ENCODE assay signal across 8 cellular contexts in genomic region chr21:34351786-34352241, GRCh38. TPM values are rescaled to one million over a fixed set of nuclear protein-coding genes. Genes with fewer than 3 reads are reported as not detected.
DNase-seq lines count a peak whose midpoint lies in the region; ATAC-seq, FAIRE-seq and TF ChIP-seq lines count a peak whose summit lies in the region.

No MANE protein-coding gene starts in this region.

- H3K9ac ChIP-seq in KMS-11: no peak overlapping the region
- no peak overlapping the region for H3K9ac ChIP-seq in PC-3 (ENCODE audit: low read length)

- CTCF ChIA-PET in PC-3 (lab: Charles Lee): no interaction called here

- H2AFZ ChIP-seq in KMS-11 (ENCODE audit: low read depth) (peak overlapping the region; percentile 20; the same call in 1 of the 2 replicates), PC-3 (ENCODE audit: low read length) (no peak overlapping the region)

- H3K27me3 ChIP-seq in KMS-11 (ENCODE audit: insufficient read depth, low read depth) (no peaks in the 10 kb centered on the region; the same call in 1 of the 2 replicates), PC-3 (ENCODE audit: low read length) (peaks cover 11% of the 10 kb centered on the region), bronchial epithelial cell (ENCODE audit: control insufficient read depth, insufficient read depth, low read length) (peaks cover 2% of the 10 kb centered on the region)

- H3K36me3 ChIP-seq in KMS-11 (ENCODE audit: insufficient read depth) (no peaks in the 10 kb centered on the region), PC-3 (ENCODE audit: low read depth, low read length) (no peaks in the 10 kb centered on the region), bronchial epithelial cell (ENCODE audit: control insufficient read depth, insufficient read depth, low read length) (no peaks in the 10 kb centered on the region)

- H3K4me1 ChIP-seq in KMS-11 (ENCODE audit: low read depth, poor library complexity, severe bottlenecking) (peaks cover 5% of the 10 kb centered on the region), PC-3 (ENCODE audit: insufficient read depth, low read length) (no peaks in the 10 kb centered on the region)

- no peak overlapping the region for H3K4me3 Mint-ChIP-seq in stimulated activated naive CD8-positive, alpha-beta T cell treated with anti-CD3 and anti-CD28 coated beads, Interleukin-15, amount 100 ng/mL, for 72 hours

- ATAC-seq in GM19395 (IDR thresholded peaks at IDR 0.05; ENCODE audit: unreplicated experiment) (peak; percentile 66), PC-3 (peak; percentile 84), left colon (peak; percentile 99), HG03039 (IDR thresholded peaks at IDR 0.05; ENCODE audit: unreplicated experiment) (no peak)
- ATAC-seq in stimulated activated naive CD8-positive, alpha-beta T cell treated with anti-CD3 and anti-CD28 coated beads, Interleukin-15, amount 100 ng/mL, for 72 hours: peak; percentile 84

- peaks cover 22% of the 10 kb centered on the region for H3K27me3 Mint-ChIP-seq in stimulated activated naive CD8-positive, alpha-beta T cell treated with anti-CD3 and anti-CD28 coated beads, Interleukin-15, amount 100 ng/mL, for 72 hours

- no peak overlapping the region for H3K27ac ChIP-seq in KMS-11
- H3K27ac ChIP-seq in PC-3 (ENCODE audit: low read length): no peak overlapping the region

- POLR2A ChIA-PET in PC-3 (lab: Charles Lee; ENCODE audit: unreplicated experiment): no interaction called here

- intact Hi-C loops in PC-3 (cut with micrococcal nuclease) (loop anchor here (2.0 kb wide), 1 partner anchor 427 kb away; no protein-coding TSS in a partner anchor), left colon (cut with DNase I, micrococcal nuclease) (no loop called here)

- H3K4me1 Mint-ChIP-seq in stimulated activated naive CD8-positive, alpha-beta T cell treated with anti-CD3 and anti-CD28 coated beads, Interleukin-15, amount 100 ng/mL, for 72 hours: peaks cover 16% of the 10 kb centered on the region

- H3K79me2 ChIP-seq in KMS-11 (ENCODE audit: insufficient read depth, low read depth) (no peaks in the 10 kb centered on the region), PC-3 (ENCODE audit: low read length) (no peaks in the 10 kb centered on the region)

- no peak overlapping the region for H3K27ac Mint-ChIP-seq in stimulated activated naive CD8-positive, alpha-beta T cell treated with anti-CD3 and anti-CD28 coated beads, Interleukin-15, amount 100 ng/mL, for 72 hours

- no peaks in the 10 kb centered on the region for H3F3A ChIP-seq in PC-3 (ENCODE audit: low read length, unreplicated experiment)

- H3K4me2 ChIP-seq in KMS-11 (no peak overlapping the region), PC-3 (ENCODE audit: low read length) (no peak overlapping the region)

- BruUV-seq in PC-3 (replicated peaks; lab: Mats Ljungman, UMichigan): no TSS peak

- TF ChIP-seq CTCF in KMS-11 (conservative IDR thresholded peaks at IDR 0.05; ENCODE audit: low read depth, low read length) (peak; percentile 80), PC-3 (conservative IDR thresholded peaks at IDR 0.05; ENCODE audit: low read depth, low read length) (peak; percentile 77), bronchial epithelial cell (IDR thresholded peaks at IDR 0.05; ENCODE audit: insufficient read depth, low read length, severe bottlenecking) (peak; percentile 43)

- H3K9me2 ChIP-seq in PC-3 (replicated peaks; ENCODE audit: low read length): no peaks in the 10 kb centered on the region

- DNase-seq in D341Med (ENCODE audit: low spot score): peak; percentile 72
- peak; percentile 61 for DNase-seq in PC-3
- peak; percentile 5 for DNase-seq in bronchial epithelial cell (ENCODE audit: low read depth)
- DNase-seq in left colon: peak; percentile 41 to 45
- DNase-seq in stimulated activated naive CD8-positive, alpha-beta T cell treated with anti-CD3 and anti-CD28 coated beads, Interleukin-15, amount 100 ng/mL, for 72 hours: peak; percentile 32 to 33

- FAIRE-seq in bronchial epithelial cell (lab: Jason Lieb, UNC): no peak

- H3K9me3 Mint-ChIP-seq in stimulated activated naive CD8-positive, alpha-beta T cell treated with anti-CD3 and anti-CD28 coated beads, Interleukin-15, amount 100 ng/mL, for 72 hours: no peaks in the 10 kb centered on the region

- H3K9me3 ChIP-seq in PC-3 (ENCODE audit: low read length): no peaks in the 10 kb centered on the region

- H3K4me3 ChIP-seq in KMS-11 (IDR thresholded peaks at IDR 0.05; ENCODE audit: insufficient read depth, low read depth, low read length): no peak overlapping the region
- H3K4me3 ChIP-seq in PC-3 (ENCODE audit: low read length): no peak overlapping the region
- H3K4me3 ChIP-seq in bronchial epithelial cell (ENCODE audit: low read depth, low read length): no peak overlapping the region

- no peaks in the 10 kb centered on the region for H4K20me1 ChIP-seq in KMS-11 (ENCODE audit: insufficient read depth)
- no peaks in the 10 kb centered on the region for H4K20me1 ChIP-seq in PC-3 (ENCODE audit: low read length)

RNA-seq across cellular contexts. Expression of gene KCNE2, which starts 12.0 kb away (rescaled TPM):
- total RNA-seq in PC-3 (2014; rRNA removed): not detected in 2 replicates
- not detected in 2 replicates for total RNA-seq in bronchial epithelial cell
- not detected for total RNA-seq in left colon

RNA-seq across cellular contexts. Expression of gene SMIM11, which starts 23.5 kb away (rescaled TPM):
- total RNA-seq in PC-3 (2014; rRNA removed): 32.5 and 39.8 TPM in 2 replicates
- total RNA-seq in bronchial epithelial cell: 2.9 and 9.7 TPM in 2 replicates
- total RNA-seq in left colon: 1 to 10 TPM; 1.9 to 2.4 TPM

Comparison
In these comparisons a context has a peak if more than half of its experiments do, and no peak if none do; other contexts are left out.
1. DNase-seq: peak in every context shown above with its lines; median percentile 72 in D341Med; 61 in PC-3; 43 in left colon; 32 in stimulated activated naive CD8-positive, alpha-beta T cell treated with anti-CD3 and anti-CD28 coated beads, Interleukin-15, amount 100 ng/mL, for 72 hours; 5 in bronchial epithelial cell.